In genomic region chr1:211355873-211356272, GRCh38 we compare ENCODE assay signal across 1 cellular context.
TF ChIP-seq lines count a peak whose summit lies in the region.

No MANE protein-coding gene starts in this region.

TF ChIP-seq in HepG2, 621 proteins besides CTCF, POLR2A, EP300 and RAD21 (continued from another document):
- TF ChIP-seq ZNF574 (CRISPR knock-in tag; IDR thresholded peaks at IDR 0.05), result no peak
- no peak for TF ChIP-seq TFAP4 (IDR thresholded peaks at IDR 0.05; ENCODE audit: borderline replicate concordance, low read depth)
- TF ChIP-seq HBP1 (CRISPR knock-in tag; IDR thresholded peaks at IDR 0.05; ENCODE audit: low read depth), result no peak
- TF ChIP-seq NR2F2 (IDR thresholded peaks at IDR 0.05; ENCODE audit: borderline replicate concordance, low read depth), result peak; percentile 59; the same call in 1 of the 2 replicates
- TF ChIP-seq ZNF383 (CRISPR knock-in tag; IDR thresholded peaks at IDR 0.05; ENCODE audit: borderline replicate concordance), result no peak
- TF ChIP-seq ONECUT2 (CRISPR knock-in tag; IDR thresholded peaks at IDR 0.05), result no peak
TF ChIP-seq in HepG2: peak in this region for 8.
